ENCODE assay signal across 1 cellular context in the genomic region with DNA sequence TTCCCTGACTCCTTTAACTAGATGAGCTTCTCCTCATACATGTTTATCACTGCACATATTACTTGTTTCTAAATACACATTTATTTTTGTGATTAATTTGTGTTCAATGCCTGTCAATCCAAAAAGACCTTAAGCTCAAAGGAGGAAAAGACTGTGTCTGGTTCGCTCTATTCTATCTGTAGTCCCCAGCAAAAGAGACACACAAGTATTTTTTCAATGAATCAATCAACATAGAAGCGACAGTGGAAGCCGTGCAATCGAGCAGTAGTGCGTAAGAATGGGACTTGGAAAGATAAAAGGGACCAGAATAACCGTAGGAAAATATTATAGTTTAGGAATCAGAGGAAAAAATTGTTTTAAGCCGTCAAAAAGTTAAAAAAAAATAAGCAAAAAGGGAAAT.
TF ChIP-seq lines count a peak whose summit lies in the region.

No MANE protein-coding gene starts in this region.

TF ChIP-seq in WTC11, 78 proteins besides CTCF, POLR2A, EP300 and RAD21 (continued from another document):
- TF ChIP-seq, protein P1, sequence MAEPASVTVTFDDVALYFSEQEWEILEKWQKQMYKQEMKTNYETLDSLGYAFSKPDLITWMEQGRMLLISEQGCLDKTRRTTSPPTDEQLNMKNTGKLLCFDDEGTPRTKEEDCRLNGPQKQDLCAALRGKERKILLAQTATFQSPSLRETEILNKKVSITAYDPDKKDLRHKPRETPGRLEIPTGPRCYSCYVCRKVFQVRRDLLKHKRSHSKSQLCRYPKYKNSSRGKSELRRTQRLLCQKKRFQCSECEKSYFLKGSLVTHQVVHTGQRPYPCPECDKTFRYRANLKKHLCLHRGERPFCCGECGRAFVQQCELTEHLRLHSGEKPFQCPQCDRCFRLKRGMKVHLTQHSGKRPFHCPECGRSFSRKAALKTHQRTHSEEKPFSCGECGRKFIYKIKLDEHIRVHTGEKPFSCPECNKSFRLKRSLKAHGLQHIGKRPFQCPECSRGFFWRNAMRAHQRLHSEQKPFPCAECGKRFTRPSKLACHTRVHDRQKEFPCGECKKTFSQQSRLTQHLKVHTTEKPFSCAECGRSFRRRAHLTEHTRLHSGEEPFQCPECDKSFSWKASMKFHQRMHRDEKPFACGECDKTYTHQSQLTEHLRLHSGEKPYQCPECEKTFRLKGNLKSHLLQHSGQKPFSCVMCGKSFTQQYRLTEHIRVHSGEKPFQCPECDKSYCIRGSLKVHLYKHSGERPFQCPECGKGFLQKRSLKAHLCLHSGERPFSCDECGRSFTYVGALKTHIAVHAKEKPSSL (CRISPR knock-in tag; conservative IDR thresholded peaks at IDR 0.05), result no peak
- TF ChIP-seq, protein P2, sequence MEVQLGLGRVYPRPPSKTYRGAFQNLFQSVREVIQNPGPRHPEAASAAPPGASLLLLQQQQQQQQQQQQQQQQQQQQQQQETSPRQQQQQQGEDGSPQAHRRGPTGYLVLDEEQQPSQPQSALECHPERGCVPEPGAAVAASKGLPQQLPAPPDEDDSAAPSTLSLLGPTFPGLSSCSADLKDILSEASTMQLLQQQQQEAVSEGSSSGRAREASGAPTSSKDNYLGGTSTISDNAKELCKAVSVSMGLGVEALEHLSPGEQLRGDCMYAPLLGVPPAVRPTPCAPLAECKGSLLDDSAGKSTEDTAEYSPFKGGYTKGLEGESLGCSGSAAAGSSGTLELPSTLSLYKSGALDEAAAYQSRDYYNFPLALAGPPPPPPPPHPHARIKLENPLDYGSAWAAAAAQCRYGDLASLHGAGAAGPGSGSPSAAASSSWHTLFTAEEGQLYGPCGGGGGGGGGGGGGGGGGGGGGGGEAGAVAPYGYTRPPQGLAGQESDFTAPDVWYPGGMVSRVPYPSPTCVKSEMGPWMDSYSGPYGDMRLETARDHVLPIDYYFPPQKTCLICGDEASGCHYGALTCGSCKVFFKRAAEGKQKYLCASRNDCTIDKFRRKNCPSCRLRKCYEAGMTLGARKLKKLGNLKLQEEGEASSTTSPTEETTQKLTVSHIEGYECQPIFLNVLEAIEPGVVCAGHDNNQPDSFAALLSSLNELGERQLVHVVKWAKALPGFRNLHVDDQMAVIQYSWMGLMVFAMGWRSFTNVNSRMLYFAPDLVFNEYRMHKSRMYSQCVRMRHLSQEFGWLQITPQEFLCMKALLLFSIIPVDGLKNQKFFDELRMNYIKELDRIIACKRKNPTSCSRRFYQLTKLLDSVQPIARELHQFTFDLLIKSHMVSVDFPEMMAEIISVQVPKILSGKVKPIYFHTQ (CRISPR knock-in tag; IDR thresholded peaks at IDR 0.05), result no peak
- TF ChIP-seq GTF2I (CRISPR knock-in tag; conservative IDR thresholded peaks at IDR 0.05) (no peak), FOXP1 (CRISPR knock-in tag; IDR thresholded peaks at IDR 0.05; ENCODE audit: borderline replicate concordance) (no peak)
